ENCODE assay signal across 19 cellular contexts in the genomic region with DNA sequence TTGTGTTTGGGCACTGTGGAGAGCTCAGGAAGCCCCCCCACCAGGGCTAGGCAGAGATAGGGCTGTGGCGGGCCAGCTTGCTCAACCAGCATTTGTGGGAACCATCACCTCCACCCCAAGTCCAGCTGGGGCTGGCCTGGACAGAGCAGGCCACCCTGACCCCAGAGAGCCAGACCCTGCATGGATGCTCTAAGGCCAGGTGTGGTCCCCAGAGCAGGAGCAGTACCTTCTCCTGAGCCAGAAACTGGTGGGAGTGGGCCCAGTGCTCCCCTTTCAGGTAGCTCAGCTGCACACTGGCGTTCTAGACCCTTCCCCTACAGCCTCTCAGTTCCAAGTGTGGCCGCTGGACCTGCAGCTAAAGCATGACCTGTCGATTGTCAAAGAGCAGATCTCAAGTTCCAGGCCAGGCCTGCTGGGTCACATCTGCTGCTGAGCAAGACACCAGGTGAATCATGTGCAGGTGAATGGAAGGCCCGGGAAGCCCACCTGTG. TPM values are rescaled to one million over a fixed set of nuclear protein-coding genes. Genes with fewer than 3 reads are reported as not detected.
A peak's percentile ranks its signal among the peaks of the same experiment; 100 is the strongest.
DNase-seq lines count a peak whose midpoint lies in the region; ATAC-seq and TF ChIP-seq lines count a peak whose summit lies in the region.
"Had no signal": no experiment of that assay in that cellular context is flagged by ENCODE, and none has a peak within 500 bp of the region (broad histone marks: within the 10 kb centered on the region; RNA-seq: fewer than 3 reads in every experiment).

No MANE protein-coding gene starts in this region.

- CTCF ChIA-PET in PC-3 (lab: Charles Lee) = no interaction called here

- TF ChIP-seq EP300 in tibial nerve (IDR thresholded peaks at IDR 0.05) = no peak

- H3K36me3 Mint-ChIP-seq in activated T-cell treated with anti-CD3 and anti-CD28 coated beads, Interleukin-2, amount 50 U/mL, for 4 hours (ENCODE audit: insufficient read depth) = no peaks in the 10 kb centered on the region
- H3K36me3 Mint-ChIP-seq in activated T-cell treated with anti-CD3 and anti-CD28 coated beads, Interleukin-2, amount 50 U/mL, for 72 hours (ENCODE audit: insufficient read depth in 2 of 2) = no peaks in the 10 kb centered on the region

- no peak overlapping the region for H3K9ac ChIP-seq in PC-3 (ENCODE audit: low read length)

- no peak overlapping the region for H3K4me3 Mint-ChIP-seq in activated T-cell treated with anti-CD3 and anti-CD28 coated beads, Interleukin-2, amount 50 U/mL, for 4 hours
- no peak overlapping the region for H3K4me3 Mint-ChIP-seq in activated T-cell treated with anti-CD3 and anti-CD28 coated beads, Interleukin-2, amount 50 U/mL, for 72 hours
- H3K4me3 Mint-ChIP-seq: central memory CD8-positive, alpha-beta T cell had no signal

- POLR2A ChIA-PET in PC-3 (lab: Charles Lee; ENCODE audit: unreplicated experiment) = no interaction called here

- 69 to 94% (median 85%) methylated on average over 3 to 5 of the region's 5 CpGs for WGBS in spleen, 5 donors
- WGBS in tibial nerve, 2 donors = 82 to 86% methylated on average over 1 to 4 of the region's 5 CpGs

- no peaks in the 10 kb centered on the region for H3K27me3 Mint-ChIP-seq in activated T-cell treated with anti-CD3 and anti-CD28 coated beads, Interleukin-2, amount 50 U/mL, for 4 hours (ENCODE audit: low read depth)
- H3K27me3 Mint-ChIP-seq in activated T-cell treated with anti-CD3 and anti-CD28 coated beads, Interleukin-2, amount 50 U/mL, for 72 hours (ENCODE audit: low read depth) = no peaks in the 10 kb centered on the region
- H3K27me3 Mint-ChIP-seq: central memory CD8-positive, alpha-beta T cell had no signal

- intact Hi-C loops in left ventricle myocardium inferior (cut with micrococcal nuclease) (no loop called here), spleen (cut with DNase I; ENCODE audit: low total_unique reads) (no loop called here), PC-3 (cut with micrococcal nuclease) (loop anchor here (5.0 kb wide), 1 partner anchor 342 kb away; no protein-coding TSS in a partner anchor)

- H3K4me1 ChIP-seq in left ventricle myocardium inferior = no peaks in the 10 kb centered on the region
- H3K4me1 ChIP-seq in spleen = peaks cover 0 to 8% (median 3%) of the 10 kb centered on the region in 6 donors
- peaks cover 0 to 29% (median 2%) of the 10 kb centered on the region in 4 donors for H3K4me1 ChIP-seq in tibial nerve
- H3K4me1 ChIP-seq in PC-3 (ENCODE audit: insufficient read depth, low read length) = no peaks in the 10 kb centered on the region
- H3K4me1 ChIP-seq: stomach, uterus had no signal

- H3K79me2 ChIP-seq in PC-3 (ENCODE audit: low read length) = no peaks in the 10 kb centered on the region

- ATAC-seq in activated T-cell treated with anti-CD3 and anti-CD28 coated beads, Interleukin-2, amount 50 U/mL, for 4 hours = no peak
- no peak for ATAC-seq in activated T-cell treated with anti-CD3 and anti-CD28 coated beads, Interleukin-2, amount 50 U/mL, for 72 hours (replicated peaks in 1 of 2)
- no peak for ATAC-seq in PC-3
- ATAC-seq: HCT116 had no signal

- H3K4me1 Mint-ChIP-seq in activated T-cell treated with anti-CD3 and anti-CD28 coated beads, Interleukin-2, amount 50 U/mL, for 4 hours (ENCODE audit: low read depth) = peaks cover 2% of the 10 kb centered on the region
- peaks cover 6% of the 10 kb centered on the region for H3K4me1 Mint-ChIP-seq in activated T-cell treated with anti-CD3 and anti-CD28 coated beads, Interleukin-2, amount 50 U/mL, for 72 hours (ENCODE audit: low read depth)

- H3K9me3 ChIP-seq in WERI-Rb-1 (ENCODE audit: severe bottlenecking) (no peaks in the 10 kb centered on the region), left ventricle myocardium inferior (replicated peaks) (no peaks in the 10 kb centered on the region), spleen (no peaks in the 10 kb centered on the region), tibial nerve (no peaks in the 10 kb centered on the region), PC-3 (ENCODE audit: low read length) (no peaks in the 10 kb centered on the region)
- H3K9me3 ChIP-seq: esophagus muscularis mucosa, stomach, uterus had no signal

- BruUV-seq in PC-3 (replicated peaks; lab: Mats Ljungman, UMichigan) = no TSS peak

- H3K27me3 ChIP-seq in WERI-Rb-1 (ENCODE audit: insufficient read depth, low read depth, severe bottlenecking) = no peaks in the 10 kb centered on the region
- peaks cover 15% of the 10 kb centered on the region for H3K27me3 ChIP-seq in left ventricle myocardium inferior (ENCODE audit: low read depth)
- no peaks in the 10 kb centered on the region for H3K27me3 ChIP-seq in spleen (replicated peaks in 1 of 7)
- no peaks in the 10 kb centered on the region for H3K27me3 ChIP-seq in tibial nerve
- H3K27me3 ChIP-seq in PC-3 (ENCODE audit: low read length) = no peaks in the 10 kb centered on the region
- H3K27me3 ChIP-seq: uterus had no signal

- no peak overlapping the region for H3K27ac Mint-ChIP-seq in activated T-cell treated with anti-CD3 and anti-CD28 coated beads, Interleukin-2, amount 50 U/mL, for 72 hours

- H3K9me2 ChIP-seq in PC-3 (replicated peaks; ENCODE audit: low read length) = no peaks in the 10 kb centered on the region

- H3K4me2 ChIP-seq in PC-3 (ENCODE audit: low read length) = no peak overlapping the region

- no peak for TF ChIP-seq POLR2A in spleen (IDR thresholded peaks at IDR 0.05)
- TF ChIP-seq POLR2A in tibial nerve (IDR thresholded peaks at IDR 0.05) = no peak

- H3K36me3 ChIP-seq in WERI-Rb-1 (no peaks in the 10 kb centered on the region), left ventricle myocardium inferior (no peaks in the 10 kb centered on the region), spleen (no peaks in the 10 kb centered on the region), tibial nerve (no peaks in the 10 kb centered on the region), PC-3 (ENCODE audit: low read depth, low read length) (no peaks in the 10 kb centered on the region)
- H3K36me3 ChIP-seq: esophagus muscularis mucosa, stomach, uterus had no signal

- H4K20me1 ChIP-seq in PC-3 (ENCODE audit: low read length) = no peaks in the 10 kb centered on the region

- H3K27ac ChIP-seq in WERI-Rb-1 (no peak overlapping the region), left ventricle myocardium inferior (replicated peaks) (no peak overlapping the region), spleen (no peak overlapping the region), tibial nerve (peak overlapping the region in 1 of 4 donors; percentile 90), PC-3 (ENCODE audit: low read length) (no peak overlapping the region)
- H3K27ac ChIP-seq: esophagus muscularis mucosa, stomach, uterus had no signal

- H3F3A ChIP-seq in PC-3 (ENCODE audit: low read length, unreplicated experiment) = no peaks in the 10 kb centered on the region

- H3K9me3 Mint-ChIP-seq in activated T-cell treated with anti-CD3 and anti-CD28 coated beads, Interleukin-2, amount 50 U/mL, for 4 hours = no peaks in the 10 kb centered on the region
- no peaks in the 10 kb centered on the region for H3K9me3 Mint-ChIP-seq in activated T-cell treated with anti-CD3 and anti-CD28 coated beads, Interleukin-2, amount 50 U/mL, for 72 hours
- H3K9me3 Mint-ChIP-seq: central memory CD8-positive, alpha-beta T cell had no signal

- TF ChIP-seq CTCF in WERI-Rb-1 (IDR thresholded peaks at IDR 0.05; ENCODE audit: low read depth, low read length) = no peak
- no peak for TF ChIP-seq CTCF in left ventricle myocardium inferior (IDR thresholded peaks at IDR 0.05; ENCODE audit: borderline replicate concordance)
- TF ChIP-seq CTCF in spleen (IDR thresholded peaks at IDR 0.05 in 8 of 11, conservative IDR thresholded peaks at IDR 0.05 in 3 of 11) = no peak
- TF ChIP-seq CTCF in tibial nerve (IDR thresholded peaks at IDR 0.05) = no peak
- TF ChIP-seq CTCF in PC-3 (conservative IDR thresholded peaks at IDR 0.05; ENCODE audit: low read depth, low read length) = no peak

- DNase-seq in activated T-cell treated with anti-CD3 and anti-CD28 coated beads, Interleukin-2, amount 50 U/mL, for 4 hours = peak; percentile 0
- no peak for DNase-seq in activated T-cell treated with anti-CD3 and anti-CD28 coated beads, Interleukin-2, amount 50 U/mL, for 72 hours
- peak; percentile 4 for DNase-seq in WERI-Rb-1
- peak; percentile 5 for DNase-seq in left ventricle myocardium inferior
- DNase-seq in spleen = peak; percentile 72
- DNase-seq in tibial nerve (ENCODE audit: low spot score in 2 of 2) = no peak
- no peak for DNase-seq in DMS114 treated with DMSO at 0.1 percent for 48 hours (lab: John Stamatoyannopoulos, UW; ENCODE audit: unreplicated experiment)
- DNase-seq in PC-3 = no peak
- DNase-seq: amniotic stem cell; DMS153; effector CD4-positive, alpha-beta T cell; GF-D8; NCI-H2107; NCI-H510A; stomach; uterus had no signal

- no peak overlapping the region for H3K4me3 ChIP-seq in WERI-Rb-1 (ENCODE audit: low read depth, low read length)
- H3K4me3 ChIP-seq in left ventricle myocardium inferior = no peak overlapping the region
- H3K4me3 ChIP-seq in spleen = no peak overlapping the region
- no peak overlapping the region for H3K4me3 ChIP-seq in tibial nerve
- no peak overlapping the region for H3K4me3 ChIP-seq in PC-3 (ENCODE audit: low read length)
- H3K4me3 ChIP-seq: esophagus muscularis mucosa, stomach, uterus had no signal

- H2AFZ ChIP-seq in PC-3 (ENCODE audit: low read length) = no peak overlapping the region

RNA-seq across cellular contexts. Expression of gene RASGEF1A, which starts 57.2 kb away (rescaled TPM):
- under 1 TPM; 0.29 to 0.60 (median 0.38) TPM for total RNA-seq in activated T-cell treated with anti-CD3 and anti-CD28 coated beads, Interleukin-2, amount 50 U/mL, for 4 hours
- total RNA-seq in activated T-cell treated with anti-CD3 and anti-CD28 coated beads, Interleukin-2, amount 50 U/mL, for 72 hours = 1 to 10 TPM; 1.7 TPM
- total RNA-seq in left ventricle myocardium inferior (1.1 TPM), spleen (1 to 10 TPM; 2.5 to 7.1 (median 3.6) TPM), tibial nerve (10 to 100 TPM in 3 of 4 donors, 1 to 10 TPM in 1; 7.5 to 39.0 (median 13.1) TPM), PC-3 (2014; rRNA removed) (not detected in 2 replicates)
- 1 to 10 TPM; 1.9 to 3.1 (median 2.1) TPM for polyA plus RNA-seq in spleen

Comparison
In these comparisons a context has a peak if more than half of its experiments do, and no peak if none do; other contexts are left out.
1. DNase-seq: peak in activated T-cell treated with anti-CD3 and anti-CD28 coated beads, Interleukin-2, amount 50 U/mL, for 4 hours (single experiment), WERI-Rb-1 (single experiment), left ventricle myocardium inferior (single experiment) and spleen (single experiment); none in activated T-cell treated with anti-CD3 and anti-CD28 coated beads, Interleukin-2, amount 50 U/mL, for 72 hours (0 of 2), tibial nerve (0 of 2), DMS114 treated with DMSO at 0.1 percent for 48 hours (single experiment) and PC-3 (single experiment).